Comparison of ENCODE assay signal across 27 cellular contexts in the genomic region with DNA sequence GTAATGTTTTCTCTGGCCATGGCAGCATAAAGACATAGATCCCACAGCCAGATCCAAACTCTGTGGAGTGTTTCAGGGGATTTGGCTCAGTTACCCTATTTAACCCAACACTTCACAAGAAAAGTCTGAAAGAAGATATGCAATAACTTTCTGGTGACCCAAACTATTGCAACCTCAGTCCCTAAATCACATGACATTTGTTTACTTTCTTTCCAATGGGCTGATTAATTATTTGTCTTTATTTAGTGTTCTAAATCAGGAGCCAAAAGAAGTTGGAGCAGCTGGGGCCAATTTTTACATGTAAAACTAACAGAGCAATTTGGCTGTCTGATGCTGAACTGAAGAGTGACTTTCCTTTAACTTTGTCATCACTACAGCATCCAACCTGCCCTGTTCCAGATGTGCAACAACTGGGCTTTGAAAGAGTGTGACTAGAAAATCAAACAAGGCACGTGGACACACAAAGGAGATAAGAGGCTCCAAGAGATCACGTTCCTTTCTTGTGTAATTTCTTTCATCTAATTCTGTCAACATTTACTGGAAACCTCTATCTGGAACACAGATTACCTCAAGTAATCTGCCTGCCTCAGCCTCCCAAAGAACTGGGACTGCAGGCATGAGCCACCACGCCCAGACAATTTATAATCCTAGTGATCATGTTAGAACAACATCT.
DNase-seq lines count a peak whose midpoint lies in the region; ATAC-seq, FAIRE-seq and TF ChIP-seq lines count a peak whose summit lies in the region.
"Had no signal": no experiment of that assay in that cellular context is flagged by ENCODE, and none has a peak within 500 bp of the region (broad histone marks: within the 10 kb centered on the region; RNA-seq: fewer than 3 reads in every experiment).

No MANE protein-coding gene starts in this region.

- peaks cover 6% of the 10 kb centered on the region for H3K4me1 Mint-ChIP-seq in Caco-2 (ENCODE audit: low read depth, unreplicated experiment)
- H3K4me1 Mint-ChIP-seq: activated CD4-positive, alpha-beta T cell treated with anti-CD3 and anti-CD28 coated beads for 36 hours; activated naive CD8-positive, alpha-beta T cell treated with anti-CD3 and anti-CD28 coated beads, Interleukin-2, amount 50 U/mL, for 24 hours; naive B cell had no signal

- H2AFZ ChIP-seq in K562 (ENCODE audit: low read depth, low read length) (no peak overlapping the region), hepatocyte (no peak overlapping the region)

- H3K9me3 ChIP-seq in Caco-2: no peaks in the 10 kb centered on the region
- 0 out of 2 replicates have a peak, but pooled peaks cover 4% of the 10 kb centered on the region for H3K9me3 ChIP-seq in K562 (replicated peaks; ENCODE audit: control insufficient read depth, insufficient read depth, low read depth, low read length)
- H3K9me3 ChIP-seq in hepatocyte (ENCODE audit: low read depth): no peaks in the 10 kb centered on the region
- no peaks in the 10 kb centered on the region for H3K9me3 ChIP-seq in sigmoid colon
- H3K9me3 ChIP-seq: SJSA1 had no signal

- BruUV-seq in Caco-2 (replicated peaks; lab: Mats Ljungman, UMichigan): no TSS peak
- no TSS peak for BruUV-seq in K562 (replicated peaks; lab: Mats Ljungman, UMichigan)

- peak; percentile 46 for FAIRE-seq in K562 (lab: Jason Lieb, UNC)
- FAIRE-seq: D721Med, GM12891, small intestine had no signal

- TF ChIP-seq EP300 in K562 (IDR thresholded peaks at IDR 0.05; ENCODE audit: low read length) (no peak), sigmoid colon (IDR thresholded peaks at IDR 0.05) (no peak)

- H3K27me3 Mint-ChIP-seq in Caco-2 (ENCODE audit: insufficient read depth, unreplicated experiment): no peaks in the 10 kb centered on the region
- H3K27me3 Mint-ChIP-seq: activated CD4-positive, alpha-beta T cell treated with anti-CD3 and anti-CD28 coated beads for 36 hours; activated naive CD8-positive, alpha-beta T cell treated with anti-CD3 and anti-CD28 coated beads, Interleukin-2, amount 50 U/mL, for 24 hours; brain; naive B cell had no signal

- H3K27ac ChIP-seq in K562 (ENCODE audit: extremely low read depth, low read depth, low read length): no peak overlapping the region
- H3K27ac ChIP-seq in hepatocyte: no peak overlapping the region
- H3K27ac ChIP-seq in sigmoid colon: peak overlapping the region in 1 of 4 donors; percentile 61
- H3K27ac ChIP-seq: epithelial cell of prostate, KMS-11, SJSA1 had no signal

- no peak overlapping the region for H3K9ac ChIP-seq in K562 (ENCODE audit: insufficient read depth in 1 of 2, low read depth in 2 of 2, low read length in 2 of 2)
- H3K9ac ChIP-seq: KMS-11 had no signal

- ATAC-seq in K562 (no peak), GM18867 (IDR thresholded peaks at IDR 0.05; ENCODE audit: unreplicated experiment) (no peak), GM18519 (IDR thresholded peaks at IDR 0.05; ENCODE audit: low FRiP score, unreplicated experiment) (no peak)
- ATAC-seq: activated CD4-positive, alpha-beta T cell treated with anti-CD3 and anti-CD28 coated beads for 36 hours; activated naive CD8-positive, alpha-beta T cell treated with anti-CD3 and anti-CD28 coated beads, Interleukin-2, amount 50 U/mL, for 24 hours had no signal

- no peaks in the 10 kb centered on the region for H3K79me2 ChIP-seq in K562 (ENCODE audit: control insufficient read depth, insufficient read depth, low read length)
- no peaks in the 10 kb centered on the region for H3K79me2 ChIP-seq in hepatocyte

- intact Hi-C loops in Caco-2 (cut with micrococcal nuclease; ENCODE audit: unreplicated experiment) (loop anchor here (1.0 to 2.0 kb wide), 3 partner anchors 14 to 43 kb away; no protein-coding TSS in a partner anchor), K562 (cut with micrococcal nuclease) (no loop called here), sigmoid colon (cut with DNase I) (no loop called here)

- no peak for TF ChIP-seq RAD21 in K562 (CRISPR knock-in tag; conservative IDR thresholded peaks at IDR 0.05 in 1 of 2, IDR thresholded peaks at IDR 0.05 in 1 of 2)

- no peaks in the 10 kb centered on the region for H3K9me2 ChIP-seq in hepatocyte (replicated peaks; ENCODE audit: insufficient read depth)

- WGBS in K562 (ENCODE audit: insufficient coverage, low coverage, missing lambda C conversion rate): 5% methylated on average over 3 of the region's 3 CpGs
- WGBS in hepatocyte (ENCODE audit: low lambda C conversion rate, missing lambda C conversion rate): 32% methylated on average over 3 of the region's 3 CpGs
- WGBS in sigmoid colon, 2 donors: 57 to 71% methylated on average over 3 of the region's 3 CpGs

- in situ Hi-C loops in K562 (cut with MboI): no loop called here

- no peaks in the 10 kb centered on the region for H3K27me3 ChIP-seq in Caco-2 (replicated peaks; ENCODE audit: control insufficient read depth, insufficient read depth, low read length)
- no peaks in the 10 kb centered on the region for H3K27me3 ChIP-seq in K562 (ENCODE audit: control insufficient read depth in 2 of 2, insufficient read depth in 2 of 2, low read length in 2 of 2)
- no peaks in the 10 kb centered on the region for H3K27me3 ChIP-seq in hepatocyte
- no peaks in the 10 kb centered on the region for H3K27me3 ChIP-seq in sigmoid colon
- H3K27me3 ChIP-seq: SJSA1 had no signal

- H4K20me1 ChIP-seq in K562 (replicated peaks; ENCODE audit: control insufficient read depth, insufficient read depth, low read length) (no peaks in the 10 kb centered on the region), hepatocyte (ENCODE audit: insufficient read depth, poor library complexity, severe bottlenecking) (no peaks in the 10 kb centered on the region)

- no peak overlapping the region for H3K27ac Mint-ChIP-seq in Caco-2 (ENCODE audit: unreplicated experiment)
- H3K27ac Mint-ChIP-seq: activated CD4-positive, alpha-beta T cell treated with anti-CD3 and anti-CD28 coated beads for 36 hours; activated naive CD8-positive, alpha-beta T cell treated with anti-CD3 and anti-CD28 coated beads, Interleukin-2, amount 50 U/mL, for 24 hours had no signal

- TF ChIP-seq POLR2A in K562 (conservative IDR thresholded peaks at IDR 0.05): no peak
- no peak for TF ChIP-seq POLR2A in sigmoid colon (IDR thresholded peaks at IDR 0.05)

- H3K4me1 ChIP-seq in Caco-2 (peaks cover 36% of the 10 kb centered on the region), K562 (replicated peaks in 1 of 2; ENCODE audit: control insufficient read depth in 2 of 2, insufficient read depth in 2 of 2, low read length in 2 of 2) (peaks cover 0 to 13% of the 10 kb centered on the region in 2 experiments; a peak in 2 of 5 replicates), hepatocyte (ENCODE audit: insufficient read depth) (peaks cover 13% of the 10 kb centered on the region), sigmoid colon (peaks cover 0 to 3% (median 0%) of the 10 kb centered on the region in 4 donors)
- H3K4me1 ChIP-seq: SJSA1 had no signal

- peak; percentile 61 to 71 for DNase-seq in Caco-2
- DNase-seq in K562 (ENCODE audit: extremely low read depth in 1 of 4, low spot score in 3 of 4): no peak
- peak; percentile 23 for DNase-seq in hepatocyte (ENCODE audit: low spot score)
- peak; percentile 79 for DNase-seq in sigmoid colon
- no peak for DNase-seq in T-helper 2 cell
- no peak for DNase-seq in GM10266 (ENCODE audit: extremely low spot score)
- DNase-seq: activated CD4-positive, alpha-beta T cell treated with anti-CD3 and anti-CD28 coated beads for 36 hours; activated gamma-delta T cell; activated naive CD8-positive, alpha-beta T cell treated with anti-CD3 and anti-CD28 coated beads, Interleukin-2, amount 50 U/mL, for 24 hours; effector CD4-positive, alpha-beta T cell; glutamatergic neuron; kidney glomerular epithelial cell; mesendoderm; naive B cell; NCI-H1694 treated with DMSO at 0.1 percent for 48 hours; NCI-H526 treated with DMSO at 0.1 percent for 48 hours; occipital lobe; small intestine; stimulated activated CD4-positive, alpha-beta T cell treated with anti-CD3 and anti-CD28 coated beads, Interleukin-1b, Interleukin-23, amount 100 ng/mL, for 48 hours had no signal

- H3K9me1 ChIP-seq in K562 (ENCODE audit: control insufficient read depth, insufficient read depth, low read length): no peaks in the 10 kb centered on the region

- POLR2A ChIA-PET in Caco-2 (lab: Charles Lee): no interaction called here
- POLR2A ChIA-PET in K562 (lab: Yijun Ruan, JAX): no interaction called here

- CTCF ChIA-PET in Caco-2 (lab: Charles Lee): no interaction called here
- CTCF ChIA-PET in K562 (lab: Yijun Ruan, JAX; ENCODE audit: low intra/inter-chr PET ratio): no interaction called here

- H3K36me3 ChIP-seq in Caco-2 (ENCODE audit: control insufficient read depth, insufficient read depth, low read length) (no peaks in the 10 kb centered on the region; the same call in 1 of the 2 replicates), K562 (ENCODE audit: control insufficient read depth, insufficient read depth, low read length) (peaks cover 13% of the 10 kb centered on the region), hepatocyte (replicated peaks; ENCODE audit: insufficient read depth, low read depth) (no peaks in the 10 kb centered on the region), sigmoid colon (no peaks in the 10 kb centered on the region)
- H3K36me3 ChIP-seq: SJSA1 had no signal

- H3K36me3 Mint-ChIP-seq in Caco-2 (ENCODE audit: insufficient read depth, unreplicated experiment): peaks cover 5% of the 10 kb centered on the region

- H3K4me2 ChIP-seq in K562 (ENCODE audit: insufficient read depth, low read length): no peak overlapping the region
- no peak overlapping the region for H3K4me2 ChIP-seq in hepatocyte
- H3K4me2 ChIP-seq: KMS-11 had no signal

- TF ChIP-seq CTCF in Caco-2 (IDR thresholded peaks at IDR 0.05; ENCODE audit: insufficient read depth in 1 of 2, low read depth in 1 of 2, low read length in 1 of 2, severe bottlenecking in 1 of 2, unreplicated experiment in 1 of 2): no peak
- TF ChIP-seq CTCF in K562 (IDR thresholded peaks at IDR 0.05 in 2 of 3, conservative IDR thresholded peaks at IDR 0.05 in 1 of 3; ENCODE audit: insufficient read depth in 2 of 3, low read depth in 1 of 3, low read length in 3 of 3): no peak
- TF ChIP-seq CTCF in hepatocyte (IDR thresholded peaks at IDR 0.05; ENCODE audit: poor library complexity): no peak
- no peak for TF ChIP-seq CTCF in sigmoid colon (IDR thresholded peaks at IDR 0.05)
- TF ChIP-seq CTCF in GM10266 (IDR thresholded peaks at IDR 0.05; ENCODE audit: control insufficient read depth, insufficient read depth, low read depth, missing control alignments): no peak

- H3K9me3 Mint-ChIP-seq in Caco-2 (ENCODE audit: unreplicated experiment): no peaks in the 10 kb centered on the region
- H3K9me3 Mint-ChIP-seq: activated naive CD8-positive, alpha-beta T cell treated with anti-CD3 and anti-CD28 coated beads, Interleukin-2, amount 50 U/mL, for 24 hours; naive B cell had no signal

- H3K4me3 ChIP-seq in Caco-2 (ENCODE audit: low read depth, low read length): no peak overlapping the region
- H3K4me3 ChIP-seq in K562: no peak overlapping the region
- no peak overlapping the region for H3K4me3 ChIP-seq in hepatocyte
- H3K4me3 ChIP-seq in sigmoid colon: no peak overlapping the region
- H3K4me3 ChIP-seq: SJSA1 had no signal

- no peak overlapping the region for H3K4me3 Mint-ChIP-seq in Caco-2 (ENCODE audit: unreplicated experiment)
- H3K4me3 Mint-ChIP-seq: activated CD4-positive, alpha-beta T cell treated with anti-CD3 and anti-CD28 coated beads for 36 hours; activated naive CD8-positive, alpha-beta T cell treated with anti-CD3 and anti-CD28 coated beads, Interleukin-2, amount 50 U/mL, for 24 hours; brain; naive B cell had no signal

Comparison
In these comparisons a context has a peak if more than half of its experiments do, and no peak if none do; other contexts are left out.
1. DNase-seq: peak in Caco-2 (2 of 2), hepatocyte (single experiment) and sigmoid colon (single experiment); none in K562 (0 of 4), T-helper 2 cell (0 of 5) and GM10266 (single experiment).